ENCODE assay signal across 8 cellular contexts in the genomic region with DNA sequence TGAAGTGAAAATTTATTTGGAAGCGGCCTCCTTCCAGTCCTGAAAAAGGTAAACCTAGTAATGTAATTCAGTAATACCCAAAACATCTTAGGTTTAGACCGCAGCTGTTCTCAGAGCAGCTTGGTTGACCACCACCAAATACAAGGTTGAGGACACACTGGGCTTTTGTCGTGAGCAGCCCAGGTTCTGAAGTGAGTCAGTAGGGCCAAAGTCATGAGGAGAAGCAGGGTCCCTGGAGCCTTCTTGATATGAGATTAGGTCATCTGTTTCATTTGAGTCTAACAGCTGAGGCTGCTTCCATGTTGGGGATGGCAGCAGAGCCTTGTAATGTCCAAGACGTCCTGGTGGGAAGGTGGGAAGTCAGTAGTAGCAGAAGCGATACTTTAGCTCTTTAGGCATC. TPM values are rescaled to one million over a fixed set of nuclear protein-coding genes. Genes with fewer than 3 reads are reported as not detected.
DNase-seq lines count a peak whose midpoint lies in the region; TF ChIP-seq lines count a peak whose summit lies in the region.

No MANE protein-coding gene starts in this region.

- H3K4me3 ChIP-seq in ascending aorta = peak overlapping the region; percentile 86 to 96
- H3K4me3 ChIP-seq in liver (ENCODE audit: low read depth in 1 of 3, low read length in 3 of 3) = peak overlapping the region; percentile 4 to 91 (median 85)

- peaks cover 68% of the 10 kb centered on the region for H3K4me1 Mint-ChIP-seq in activated naive CD4-positive, alpha-beta T cell treated with anti-CD3 and anti-CD28 coated beads, Interleukin-2, amount 10 ng/mL, durations not matched to agents 7 days and 5 days
- peaks cover 51% of the 10 kb centered on the region for H3K4me1 Mint-ChIP-seq in type B pancreatic cell (ENCODE audit: unreplicated experiment)

- no peaks in the 10 kb centered on the region for H3K27me3 Mint-ChIP-seq in activated naive CD4-positive, alpha-beta T cell treated with anti-CD3 and anti-CD28 coated beads, Interleukin-2, amount 10 ng/mL, durations not matched to agents 7 days and 5 days
- H3K27me3 Mint-ChIP-seq in type B pancreatic cell = peaks cover 3% of the 10 kb centered on the region

- H3K27ac ChIP-seq in ascending aorta (peak overlapping the region; percentile 97 to 99), liver (ENCODE audit: low read depth in 1 of 2, low read length in 2 of 2) (peak overlapping the region; percentile 17 to 58)

- peak overlapping the region; percentile 93 for H3K4me3 Mint-ChIP-seq in activated naive CD4-positive, alpha-beta T cell treated with anti-CD3 and anti-CD28 coated beads, Interleukin-2, amount 10 ng/mL, durations not matched to agents 7 days and 5 days
- H3K4me3 Mint-ChIP-seq in type B pancreatic cell = peak overlapping the region; percentile 99

- H3K9ac ChIP-seq in liver (ENCODE audit: low read depth in 1 of 2, low read length in 2 of 2) = peak overlapping the region; percentile 39 to 45

- H3K4me1 ChIP-seq in ascending aorta = peaks cover 27 to 44% of the 10 kb centered on the region in 2 donors
- H3K4me1 ChIP-seq in liver (ENCODE audit: control insufficient read depth in 4 of 4, insufficient read depth in 4 of 4, low read length in 3 of 4) = peaks cover 29 to 68% (median 60%) of the 10 kb centered on the region in 4 donors

- TF ChIP-seq RAD21 in liver (IDR thresholded peaks at IDR 0.05) = no peak

- H3K9me3 Mint-ChIP-seq in activated naive CD4-positive, alpha-beta T cell treated with anti-CD3 and anti-CD28 coated beads, Interleukin-2, amount 10 ng/mL, durations not matched to agents 7 days and 5 days = no peaks in the 10 kb centered on the region
- H3K9me3 Mint-ChIP-seq in type B pancreatic cell = no peaks in the 10 kb centered on the region

- H3K9me3 ChIP-seq in ascending aorta = no peaks in the 10 kb centered on the region
- H3K9me3 ChIP-seq in liver (ENCODE audit: control insufficient read depth in 4 of 4, low read length in 3 of 4) = no peaks in the 10 kb centered on the region

- H3K27me3 ChIP-seq in ascending aorta (no peaks in the 10 kb centered on the region), liver (ENCODE audit: control insufficient read depth in 4 of 4, insufficient read depth in 4 of 4, low read length in 3 of 4) (no peaks in the 10 kb centered on the region)

- WGBS in liver = 61% methylated on average over 5 of the region's 5 CpGs

- CTCF ChIA-PET in activated naive CD4-positive, alpha-beta T cell treated with anti-CD3 and anti-CD28 coated beads, Interleukin-2, amount 10 ng/mL, durations not matched to agents 7 days and 5 days (lab: Charles Lee) = interaction anchor here (1.1 to 2.1 kb wide), 3 partner anchors 14 to 177 kb away, joined by 3 to 4 read pairs (median 3); no protein-coding TSS in a partner anchor

- TF ChIP-seq CTCF in ascending aorta (IDR thresholded peaks at IDR 0.05) (no peak), liver (IDR thresholded peaks at IDR 0.05; ENCODE audit: low read depth, low read length, missing input control) (no peak), type B pancreatic cell (conservative IDR thresholded peaks at IDR 0.05) (no peak)

- H3K27ac Mint-ChIP-seq in activated naive CD4-positive, alpha-beta T cell treated with anti-CD3 and anti-CD28 coated beads, Interleukin-2, amount 10 ng/mL, durations not matched to agents 7 days and 5 days = peak overlapping the region; percentile 95
- H3K27ac Mint-ChIP-seq in type B pancreatic cell = peak overlapping the region; percentile 91

- no peak for DNase-seq in activated naive CD4-positive, alpha-beta T cell treated with anti-CD3 and anti-CD28 coated beads, Interleukin-2, amount 10 ng/mL, durations not matched to agents 7 days and 5 days
- DNase-seq in activated naive CD4-positive, alpha-beta T cell (lab: John Stamatoyannopoulos, UW) = no peak
- DNase-seq in ascending aorta (ENCODE audit: low spot score in 2 of 2) (no peak), type B pancreatic cell (ENCODE audit: extremely low spot score, unreplicated experiment) (no peak), NCI-H1694 treated with DMSO at 0.1 percent for 48 hours (lab: John Stamatoyannopoulos, UW) (no peak), occipital lobe (lab: John Stamatoyannopoulos, UW) (no peak), NCI-H2029 treated with DMSO at 0.1 percent for 48 hours (lab: John Stamatoyannopoulos, UW) (no peak)

- H3K36me3 Mint-ChIP-seq in activated naive CD4-positive, alpha-beta T cell treated with anti-CD3 and anti-CD28 coated beads, Interleukin-2, amount 10 ng/mL, durations not matched to agents 7 days and 5 days = peaks cover 53% of the 10 kb centered on the region
- peaks cover 20% of the 10 kb centered on the region for H3K36me3 Mint-ChIP-seq in type B pancreatic cell

- intact Hi-C loops in ascending aorta (cut with DNase I) = loop anchor here (10.0 kb wide), 2 partner anchors 179 to 491 kb away; partner anchors contain the start of gene SHMT1

- H3K36me3 ChIP-seq in ascending aorta (no peaks in the 10 kb centered on the region), liver (ENCODE audit: control insufficient read depth in 4 of 4, insufficient read depth in 3 of 4, low read depth in 1 of 4, low read length in 3 of 4) (peaks cover 0 to 8% (median 0%) of the 10 kb centered on the region in 4 donors)

TF ChIP-seq in liver, 16 proteins besides CTCF, POLR2A, EP300 and RAD21:
- TF ChIP-seq TAF1 (conservative IDR thresholded peaks at IDR 0.05) = no peak

RNA-seq across cellular contexts. Expression of gene ALKBH5, which starts 2.2 kb away (rescaled TPM):
- total RNA-seq in ascending aorta = 73.4 TPM
- total RNA-seq in liver = 10 to 100 TPM; 62.1 to 67.8 TPM
- polyA plus RNA-seq in liver = 10 to 100 TPM; 30.5 to 30.6 TPM
- total RNA-seq in type B pancreatic cell (ENCODE audit: low replicate concordance) = 79.8 and 88.8 TPM in 2 replicates
- total RNA-seq in occipital lobe = 79.7 TPM

RNA-seq across cellular contexts. Expression of gene LLGL1, which starts 39.6 kb away (rescaled TPM):
- total RNA-seq in ascending aorta = 25.3 TPM
- total RNA-seq in liver = 10 to 100 TPM in 1 of 2 donors, 1 to 10 TPM in 1; 3.4 to 12.0 TPM
- polyA plus RNA-seq in liver = 1 to 10 TPM in 1 of 2 donors, under 1 TPM in 1; 0.39 to 2.2 TPM
- total RNA-seq in type B pancreatic cell (ENCODE audit: low replicate concordance) = 35.1 and 61.2 TPM in 2 replicates
- 34.0 TPM for total RNA-seq in occipital lobe
